9 cellular contexts compared by ENCODE assay signal in genomic region chrX:72121381-72121780, GRCh38. TPM values are rescaled to one million over a fixed set of nuclear protein-coding genes. Genes with fewer than 3 reads are reported as not detected.
A peak's percentile ranks its signal among the peaks of the same experiment; 100 is the strongest.
DNase-seq lines count a peak whose midpoint lies in the region; ATAC-seq and TF ChIP-seq lines count a peak whose summit lies in the region.
"Had no signal": no experiment of that assay in that cellular context is flagged by ENCODE, and none has a peak within 500 bp of the region (broad histone marks: within the 10 kb centered on the region; RNA-seq: fewer than 3 reads in every experiment).

No MANE protein-coding gene starts in this region.

- H3K9me3 ChIP-seq in PC-3 (ENCODE audit: low read length): no peaks in the 10 kb centered on the region

- H4K20me1 ChIP-seq in PC-3 (ENCODE audit: low read length): no peaks in the 10 kb centered on the region

- CTCF ChIA-PET in PC-3 (lab: Charles Lee): interaction anchor here (0.6 kb wide), 2 partner anchors 44 to 99 kb away, joined by 4 read pairs; no protein-coding TSS in a partner anchor

- no peak overlapping the region; the same call in 1 of the 2 replicates for H3K9ac ChIP-seq in PC-3 (ENCODE audit: low read length)

- H3K27ac ChIP-seq in PC-3 (ENCODE audit: low read length): peak overlapping the region; percentile 53

- H3K79me2 ChIP-seq in PC-3 (ENCODE audit: low read length): no peaks in the 10 kb centered on the region

- H2AFZ ChIP-seq in PC-3 (ENCODE audit: low read length): no peak overlapping the region

- no peaks in the 10 kb centered on the region for H3F3A ChIP-seq in PC-3 (ENCODE audit: low read length, unreplicated experiment)

- H3K9me2 ChIP-seq in PC-3 (replicated peaks; ENCODE audit: low read length): no peaks in the 10 kb centered on the region

- DNase-seq in AG09319 (ENCODE audit: extremely low read depth, low read depth) (peak; percentile 69), PC-3 (peak; percentile 85), cerebellar cortex (ENCODE audit: low spot score) (peak; percentile 71), mesenteric fat pad (ENCODE audit: low spot score) (peak; percentile 75), middle frontal gyrus (ENCODE audit: extremely low spot score, low spot score) (no peak), DMS153 treated with DMSO at 0.1 percent for 48 hours (lab: John Stamatoyannopoulos, UW; ENCODE audit: unreplicated experiment) (no peak)

- intact Hi-C loops in PC-3 (cut with micrococcal nuclease): no loop called here

- peak; percentile 61 for ATAC-seq in GM19351 (IDR thresholded peaks at IDR 0.05; ENCODE audit: unreplicated experiment)
- peak; percentile 95 for ATAC-seq in PC-3
- ATAC-seq in HG03095 (IDR thresholded peaks at IDR 0.05; ENCODE audit: unreplicated experiment): no peak
- ATAC-seq: HCT116 had no signal

- H3K4me2 ChIP-seq in PC-3 (ENCODE audit: low read length): peak overlapping the region; percentile 61

- TF ChIP-seq CTCF in AG09319 (IDR thresholded peaks at IDR 0.05; ENCODE audit: low read depth, low read length) (no peak), PC-3 (conservative IDR thresholded peaks at IDR 0.05; ENCODE audit: low read depth, low read length) (no peak)

- H3K4me3 ChIP-seq in PC-3 (ENCODE audit: low read length): no peak overlapping the region

- no peaks in the 10 kb centered on the region for H3K27me3 ChIP-seq in PC-3 (ENCODE audit: low read length)

- peaks cover 22% of the 10 kb centered on the region for H3K4me1 ChIP-seq in PC-3 (ENCODE audit: insufficient read depth, low read length)

- POLR2A ChIA-PET in PC-3 (lab: Charles Lee; ENCODE audit: unreplicated experiment): no interaction called here

- BruUV-seq in PC-3 (replicated peaks; lab: Mats Ljungman, UMichigan): no TSS peak

- H3K36me3 ChIP-seq in PC-3 (ENCODE audit: low read depth, low read length): no peaks in the 10 kb centered on the region

RNA-seq across cellular contexts. Expression of gene RTL5, which starts 10.3 kb away (rescaled TPM):
- total RNA-seq in PC-3 (2014; rRNA removed) (0.23 and 0.40 TPM in 2 replicates), mesenteric fat pad (7.5 TPM)

Comparison
In these comparisons a context has a peak if more than half of its experiments do, and no peak if none do; other contexts are left out.
1. DNase-seq: peak in AG09319 (single experiment), PC-3 (single experiment), cerebellar cortex (single experiment) and mesenteric fat pad (single experiment); none in middle frontal gyrus (single experiment) and DMS153 treated with DMSO at 0.1 percent for 48 hours (single experiment).